7 cellular contexts compared by ENCODE assay signal in genomic region chr14:54266616-54267015, GRCh38.
DNase-seq lines count a peak whose midpoint lies in the region; ATAC-seq and TF ChIP-seq lines count a peak whose summit lies in the region.
"Not testable (repeated sequence)": the region's sequence is repeated elsewhere in the genome, so short reads cannot be mapped to it uniquely, and the experiment has no call there.

No MANE protein-coding gene starts in this region.

- H3K27ac ChIP-seq in MM.1S (ENCODE audit: low read length) = peak overlapping the region; percentile 76; the same call in 1 of the 2 replicates
- peak overlapping the region; percentile 7 to 46 (median 36) for H3K27ac ChIP-seq in thyroid gland

- not testable (repeated sequence) for H3K9ac ChIP-seq in MM.1S (ENCODE audit: low read length)

- H3K4me3 ChIP-seq in MM.1S (ENCODE audit: low read length); thyroid gland (replicated peaks in 1 of 3): not testable (repeated sequence)

- H3K4me2 ChIP-seq in MM.1S (ENCODE audit: low read depth, low read length) = not testable (repeated sequence)

- peaks cover 11% of the 10 kb centered on the region for H3K4me1 ChIP-seq in MM.1S (ENCODE audit: low read length)
- H3K4me1 ChIP-seq in thyroid gland = peaks cover 6 to 19% of the 10 kb centered on the region in 2 donors

- DNase-seq in Caki2 (ENCODE audit: low read depth) (peak; percentile 28), kidney tubule cell (ENCODE audit: low spot score) (peak; percentile 84), renal cortical epithelial cell (ENCODE audit: low read depth) (peak; percentile 73)
- DNase-seq in MM.1S, thyroid gland: not testable (repeated sequence)

- 57% methylated on average over 3 of the region's 3 CpGs for WGBS in thyroid gland, 2 donors

- peak; percentile 4 for ATAC-seq in HG03045 (IDR thresholded peaks at IDR 0.05; ENCODE audit: unreplicated experiment)

- H3K79me2 ChIP-seq in MM.1S (ENCODE audit: low read length) = not testable (repeated sequence)

- not testable (repeated sequence) for H3K27me3 ChIP-seq in MM.1S (replicated peaks; ENCODE audit: insufficient read depth, low read length); thyroid gland

- H3K4me3 Mint-ChIP-seq in T-helper 1 cell treated with Interleukin-12 subunit alpha and Interleukin-12 subunit beta and Interleukin-4 antibody, amounts not matched to agents 30 μg/mL and 1 μg/mL, for 36 hours = not testable (repeated sequence)

- peak overlapping the region; percentile 5 for H3K27ac Mint-ChIP-seq in T-helper 1 cell treated with Interleukin-12 subunit alpha and Interleukin-12 subunit beta and Interleukin-4 antibody, amounts not matched to agents 30 μg/mL and 1 μg/mL, for 36 hours

- H3K36me3 ChIP-seq in MM.1S (replicated peaks; ENCODE audit: insufficient read depth, low read length); thyroid gland: not testable (repeated sequence)

- H3K9me3 Mint-ChIP-seq in T-helper 1 cell treated with Interleukin-12 subunit alpha and Interleukin-12 subunit beta and Interleukin-4 antibody, amounts not matched to agents 30 μg/mL and 1 μg/mL, for 36 hours = not testable (repeated sequence)

- not testable (repeated sequence) for H3K36me3 Mint-ChIP-seq in T-helper 1 cell treated with Interleukin-12 subunit alpha and Interleukin-12 subunit beta and Interleukin-4 antibody, amounts not matched to agents 30 μg/mL and 1 μg/mL, for 36 hours (ENCODE audit: low read depth)

- in situ Hi-C loops in Caki2 (cut with HindIII; ENCODE audit: low pct_unique_long_range_greater_than_20kb, low sequenced_read_pairs) = not testable (repeated sequence)

- peaks cover 15% of the 10 kb centered on the region for H3K4me1 Mint-ChIP-seq in T-helper 1 cell treated with Interleukin-12 subunit alpha and Interleukin-12 subunit beta and Interleukin-4 antibody, amounts not matched to agents 30 μg/mL and 1 μg/mL, for 36 hours (ENCODE audit: low read depth)

- not testable (repeated sequence) for TF ChIP-seq CTCF in MM.1S (IDR thresholded peaks at IDR 0.05; ENCODE audit: low read length); thyroid gland (IDR thresholded peaks at IDR 0.05)

- not testable (repeated sequence) for H3K9me3 ChIP-seq in MM.1S (replicated peaks; ENCODE audit: insufficient read depth, low read length); thyroid gland

- intact Hi-C loops in thyroid gland (cut with DNase I) = not testable (repeated sequence)

- H2AFZ ChIP-seq in MM.1S (ENCODE audit: low read length) = not testable (repeated sequence)

- peaks cover 10% of the 10 kb centered on the region for H3F3A ChIP-seq in MM.1S (ENCODE audit: insufficient read depth, low read length)

- H3K27me3 Mint-ChIP-seq in T-helper 1 cell treated with Interleukin-12 subunit alpha and Interleukin-12 subunit beta and Interleukin-4 antibody, amounts not matched to agents 30 μg/mL and 1 μg/mL, for 36 hours (ENCODE audit: low read depth) = not testable (repeated sequence)

- TF ChIP-seq POLR2A in thyroid gland (IDR thresholded peaks at IDR 0.05) = not testable (repeated sequence)

- H4K20me1 ChIP-seq in MM.1S (ENCODE audit: insufficient read depth, low read length) = not testable (repeated sequence)

- H3K9me2 ChIP-seq in MM.1S (replicated peaks; ENCODE audit: insufficient read depth, low read length) = not testable (repeated sequence)
